ENCODE assay signal across 28 cellular contexts in the genomic region with DNA sequence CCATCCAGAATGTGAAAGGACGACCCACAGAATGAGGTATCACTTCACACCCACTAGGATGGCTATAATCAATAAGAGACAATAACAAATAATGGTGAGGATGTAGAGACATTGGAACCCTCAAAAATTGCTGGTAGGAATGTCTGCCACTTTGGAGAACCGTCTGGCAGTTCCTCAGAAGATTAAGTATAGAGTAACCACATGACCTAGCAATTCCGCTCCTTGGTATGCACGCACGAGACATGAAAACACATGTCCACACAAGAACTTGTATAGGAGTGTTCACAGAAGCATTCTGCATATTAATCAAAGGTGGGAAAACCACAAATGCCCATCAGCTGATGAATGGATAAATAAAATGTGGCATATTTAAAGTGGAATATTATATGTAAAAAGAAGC.
DNase-seq lines count a peak whose midpoint lies in the region; ATAC-seq and TF ChIP-seq lines count a peak whose summit lies in the region.
"Had no signal": no experiment of that assay in that cellular context is flagged by ENCODE, and none has a peak within 500 bp of the region (broad histone marks: within the 10 kb centered on the region; RNA-seq: fewer than 3 reads in every experiment).

No MANE protein-coding gene starts in this region.

- H3K27me3 Mint-ChIP-seq in activated CD4-positive, alpha-beta T cell treated with anti-CD3 and anti-CD28 coated beads, Interleukin-2, amount 10 ng/mL, durations not matched to agents 24 days and 14 days: no peaks in the 10 kb centered on the region
- H3K27me3 Mint-ChIP-seq in CD4-positive, alpha-beta T cell: no peaks in the 10 kb centered on the region
- H3K27me3 Mint-ChIP-seq in activated CD4-positive, alpha-beta memory T cell treated with anti-CD3 and anti-CD28 coated beads, Interleukin-2, amount 10 ng/mL, durations not matched to agents 7 days and 5 days: no peaks in the 10 kb centered on the region
- H3K27me3 Mint-ChIP-seq in effector memory CD8-positive, alpha-beta T cell: no peaks in the 10 kb centered on the region

- no peak for TF ChIP-seq CTCF in CD4-positive, alpha-beta T cell (IDR thresholded peaks at IDR 0.05)

- peak overlapping the region; percentile 99 for H3K27ac Mint-ChIP-seq in activated CD4-positive, alpha-beta T cell treated with anti-CD3 and anti-CD28 coated beads, Interleukin-2, amount 10 ng/mL, durations not matched to agents 24 days and 14 days
- H3K27ac Mint-ChIP-seq in CD4-positive, alpha-beta T cell: peak overlapping the region; percentile 83
- peak overlapping the region; percentile 93 for H3K27ac Mint-ChIP-seq in activated CD4-positive, alpha-beta memory T cell treated with anti-CD3 and anti-CD28 coated beads, Interleukin-2, amount 10 ng/mL, durations not matched to agents 7 days and 5 days
- peak overlapping the region in 1 of 2 donors; percentile 88 for H3K27ac Mint-ChIP-seq in effector memory CD8-positive, alpha-beta T cell
- H3K27ac Mint-ChIP-seq: H9, neural progenitor cell had no signal

- H3K4me1 Mint-ChIP-seq in activated CD4-positive, alpha-beta T cell treated with anti-CD3 and anti-CD28 coated beads, Interleukin-2, amount 10 ng/mL, durations not matched to agents 24 days and 14 days: peaks cover 85% of the 10 kb centered on the region
- H3K4me1 Mint-ChIP-seq in CD4-positive, alpha-beta T cell (ENCODE audit: low read depth): peaks cover 68% of the 10 kb centered on the region
- peaks cover 85% of the 10 kb centered on the region for H3K4me1 Mint-ChIP-seq in activated CD4-positive, alpha-beta memory T cell treated with anti-CD3 and anti-CD28 coated beads, Interleukin-2, amount 10 ng/mL, durations not matched to agents 7 days and 5 days
- H3K4me1 Mint-ChIP-seq in effector memory CD8-positive, alpha-beta T cell (ENCODE audit: low read depth in 2 of 2): peaks cover 44 to 53% of the 10 kb centered on the region in 2 donors
- H3K4me1 Mint-ChIP-seq: H9 had no signal

- H3K4me3 Mint-ChIP-seq in activated CD4-positive, alpha-beta T cell treated with anti-CD3 and anti-CD28 coated beads, Interleukin-2, amount 10 ng/mL, durations not matched to agents 24 days and 14 days: peak overlapping the region; percentile 77
- peak overlapping the region; percentile 70 for H3K4me3 Mint-ChIP-seq in CD4-positive, alpha-beta T cell
- H3K4me3 Mint-ChIP-seq in activated CD4-positive, alpha-beta memory T cell treated with anti-CD3 and anti-CD28 coated beads, Interleukin-2, amount 10 ng/mL, durations not matched to agents 7 days and 5 days: no peak overlapping the region
- peak overlapping the region; percentile 37 to 40 for H3K4me3 Mint-ChIP-seq in effector memory CD8-positive, alpha-beta T cell
- H3K4me3 Mint-ChIP-seq: H9, neural progenitor cell had no signal

- no peaks in the 10 kb centered on the region for H3K27me3 ChIP-seq in CD4-positive, alpha-beta T cell (ENCODE audit: control insufficient read depth, insufficient read depth, low read length)
- H3K27me3 ChIP-seq: gastrocnemius medialis, hepatocyte, neural progenitor cell, transverse colon had no signal

- intact Hi-C loops in activated CD4-positive, alpha-beta T cell treated with anti-CD3 and anti-CD28 coated beads, Interleukin-2, amount 10 ng/mL, durations not matched to agents 24 days and 14 days (cut with micrococcal nuclease): loop anchor here (5.0 kb wide), 2 partner anchors 155 to 200 kb away; a partner anchor contains a TSS
- intact Hi-C loops in CD4-positive, alpha-beta T cell (cut with DNase I, micrococcal nuclease): loop anchor here in 1 of 2 experiments (5.0 kb wide), 1 partner anchor 95 kb away; no protein-coding TSS in a partner anchor

- POLR2A ChIA-PET in CD4-positive, alpha-beta T cell (lab: Charles Lee): interaction anchor here (0.6 to 2.2 kb wide), 7 partner anchors 10 to 201 kb away, joined by 3 to 12 read pairs (median 6); a partner anchor contains a TSS
- POLR2A ChIA-PET in activated CD4-positive, alpha-beta memory T cell treated with anti-CD3 and anti-CD28 coated beads, Interleukin-2, amount 10 ng/mL, durations not matched to agents 7 days and 5 days (lab: Charles Lee): interaction anchor here (0.7 to 5.9 kb wide), 19 partner anchors 10 to 201 kb away, joined by 3 to 74 read pairs (median 6); a partner anchor contains a TSS

- H3K36me3 Mint-ChIP-seq in activated CD4-positive, alpha-beta T cell treated with anti-CD3 and anti-CD28 coated beads, Interleukin-2, amount 10 ng/mL, durations not matched to agents 24 days and 14 days (ENCODE audit: low read depth): peaks cover 63% of the 10 kb centered on the region
- H3K36me3 Mint-ChIP-seq in CD4-positive, alpha-beta T cell (ENCODE audit: low read depth): peaks cover 45% of the 10 kb centered on the region
- H3K36me3 Mint-ChIP-seq in activated CD4-positive, alpha-beta memory T cell treated with anti-CD3 and anti-CD28 coated beads, Interleukin-2, amount 10 ng/mL, durations not matched to agents 7 days and 5 days (ENCODE audit: low read depth): peaks cover 36% of the 10 kb centered on the region
- peaks cover 25% of the 10 kb centered on the region for H3K36me3 Mint-ChIP-seq in effector memory CD8-positive, alpha-beta T cell (ENCODE audit: insufficient read depth)

- H3K9me3 ChIP-seq in CD4-positive, alpha-beta T cell (ENCODE audit: control insufficient read depth, low read length): no peaks in the 10 kb centered on the region
- H3K9me3 ChIP-seq: A549, gastrocnemius medialis, transverse colon had no signal

- H3K9me3 Mint-ChIP-seq in activated CD4-positive, alpha-beta T cell treated with anti-CD3 and anti-CD28 coated beads, Interleukin-2, amount 10 ng/mL, durations not matched to agents 24 days and 14 days: no peaks in the 10 kb centered on the region
- no peaks in the 10 kb centered on the region for H3K9me3 Mint-ChIP-seq in CD4-positive, alpha-beta T cell
- H3K9me3 Mint-ChIP-seq in activated CD4-positive, alpha-beta memory T cell treated with anti-CD3 and anti-CD28 coated beads, Interleukin-2, amount 10 ng/mL, durations not matched to agents 7 days and 5 days: peaks cover 4% of the 10 kb centered on the region
- no peaks in the 10 kb centered on the region for H3K9me3 Mint-ChIP-seq in effector memory CD8-positive, alpha-beta T cell
- H3K9me3 Mint-ChIP-seq: H9 had no signal

- ATAC-seq in CD4-positive, alpha-beta T cell (ENCODE audit: poor library complexity): no peak
- no peak for ATAC-seq in effector memory CD8-positive, alpha-beta T cell (replicated peaks)
- ATAC-seq in HG02840 (IDR thresholded peaks at IDR 0.05; ENCODE audit: low FRiP score, unreplicated experiment): no peak
- ATAC-seq: A549, gastrocnemius medialis, left colon, Panc1 had no signal

- H3K27ac ChIP-seq in CD4-positive, alpha-beta T cell (ENCODE audit: low read depth, low read length): no peak overlapping the region
- H3K27ac ChIP-seq: A549, gastrocnemius medialis, hepatocyte, neural progenitor cell, parathyroid adenoma, transverse colon had no signal

- CTCF ChIA-PET in CD4-positive, alpha-beta T cell (lab: Charles Lee): no interaction called here
- CTCF ChIA-PET in activated CD4-positive, alpha-beta memory T cell treated with anti-CD3 and anti-CD28 coated beads, Interleukin-2, amount 10 ng/mL, durations not matched to agents 7 days and 5 days (lab: Charles Lee): interaction anchor here (1.1 to 2.1 kb wide), 3 partner anchors 47 to 100 kb away, joined by 3 to 6 read pairs (median 4); a partner anchor contains a TSS

- peak; percentile 55 for DNase-seq in activated CD4-positive, alpha-beta T cell treated with anti-CD3 and anti-CD28 coated beads, Interleukin-2, amount 10 ng/mL, durations not matched to agents 24 days and 14 days
- no peak for DNase-seq in activated CD4-positive, alpha-beta T cell treated with anti-CD3 and anti-CD28 coated beads for 1 hour
- no peak for DNase-seq in CD4-positive, alpha-beta T cell
- no peak for DNase-seq in activated CD4-positive, alpha-beta memory T cell treated with anti-CD3 and anti-CD28 coated beads, Interleukin-2, amount 10 ng/mL, durations not matched to agents 7 days and 5 days
- DNase-seq in effector memory CD8-positive, alpha-beta T cell: no peak
- DNase-seq in HCEC 1CT (no peak), NCI-H2171 treated with DMSO at 0.1 percent for 48 hours (lab: John Stamatoyannopoulos, UW) (no peak)
- DNase-seq: activated CD8-positive, alpha-beta memory T cell treated with anti-CD3 and anti-CD28 coated beads, Interleukin-2, amount 50 U/mL, for 48 hours; AML-193; central memory CD4-positive, alpha-beta T cell; COR-L47; dermis blood vessel endothelial cell; gastrocnemius medialis; H9; left colon; mammary epithelial cell; NCI-H1105 treated with DMSO at 0.1 percent for 48 hours; NCI-H1930; NCI-H526; SIG-M5; small intestine; transverse colon had no signal
